ENCODE assay signal across 11 cellular contexts in the genomic region with DNA sequence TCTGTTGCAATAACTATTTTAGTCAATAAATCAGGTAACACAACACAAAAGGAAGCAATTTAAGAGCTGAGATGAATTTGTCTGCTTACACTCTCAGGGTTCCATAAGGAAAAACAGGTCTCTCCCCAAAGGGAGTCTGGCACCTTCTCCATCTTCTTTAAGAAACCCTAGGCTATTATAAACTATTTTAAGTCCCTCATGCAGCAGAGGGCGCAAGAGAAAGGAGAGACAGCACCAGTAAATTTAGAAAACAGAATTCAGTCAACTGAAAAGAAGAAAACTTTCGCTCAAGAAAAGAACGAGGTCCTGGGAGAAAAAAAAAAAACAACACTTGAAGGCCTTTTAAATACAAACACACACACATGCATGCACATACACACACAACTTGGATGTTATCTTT. TPM values are rescaled to one million over a fixed set of nuclear protein-coding genes. Genes with fewer than 3 reads are reported as not detected.
A peak's percentile ranks its signal among the peaks of the same experiment; 100 is the strongest.
DNase-seq lines count a peak whose midpoint lies in the region; ATAC-seq and TF ChIP-seq lines count a peak whose summit lies in the region.
"Had no signal": no experiment of that assay in that cellular context is flagged by ENCODE, and none has a peak within 500 bp of the region (broad histone marks: within the 10 kb centered on the region; RNA-seq: fewer than 3 reads in every experiment).

No MANE protein-coding gene starts in this region.

- H3K4me3 ChIP-seq in AG04450 (ENCODE audit: low read depth, low read length) (no peak overlapping the region), cardiac fibroblast (replicated peaks in 1 of 2; ENCODE audit: low read depth in 2 of 2, low read length in 2 of 2) (no peak overlapping the region), dorsolateral prefrontal cortex (no peak overlapping the region)

- no peaks in the 10 kb centered on the region for H3K27me3 ChIP-seq in AG04450 (ENCODE audit: control insufficient read depth, insufficient read depth, low read length)
- no peaks in the 10 kb centered on the region for H3K27me3 ChIP-seq in dorsolateral prefrontal cortex

- ATAC-seq in HG03442 (IDR thresholded peaks at IDR 0.05; ENCODE audit: unreplicated experiment) (no peak), GM18907 (IDR thresholded peaks at IDR 0.05; ENCODE audit: unreplicated experiment) (no peak)

- intact Hi-C loops in dorsolateral prefrontal cortex (cut with DNase I) = no loop called here

- CTCF ChIA-PET in AG04450 (lab: Charles Lee) = interaction anchor here (0.6 to 1.7 kb wide), 5 partner anchors 13 to 240 kb away, joined by 3 to 18 read pairs (median 4); no protein-coding TSS in a partner anchor

- H3K27ac ChIP-seq in AG04450 (ENCODE audit: low read depth, low read length) (no peak overlapping the region), dorsolateral prefrontal cortex (no peak overlapping the region)

- DNase-seq in AG04450 (ENCODE audit: low read depth, low spot score) (no peak), GM04504 (ENCODE audit: low read depth) (peak; percentile 16), NCI-H2171 (lab: John Stamatoyannopoulos, UW) (peak; percentile 13), cardiac fibroblast (ENCODE audit: low read depth in 2 of 2) (peak; percentile 63 to 67), NCI-H446 (lab: John Stamatoyannopoulos, UW) (no peak), dorsolateral prefrontal cortex (no peak)
- DNase-seq: amniotic stem cell, hypothalamus, NCI-H1092 treated with DMSO at 0.1 percent for 48 hours had no signal

- TF ChIP-seq CTCF in AG04450 (IDR thresholded peaks at IDR 0.05; ENCODE audit: low read depth, low read length) (peak; percentile 47), cardiac fibroblast (IDR thresholded peaks at IDR 0.05; ENCODE audit: low read depth, low read length) (peak; percentile 33), dorsolateral prefrontal cortex (IDR thresholded peaks at IDR 0.05 in 54 of 56, conservative IDR thresholded peaks at IDR 0.05 in 2 of 56; ENCODE audit: low read depth in 1 of 56, partially characterized antibody in 56 of 56) (peak in 2 of 56 donors; percentile 13 to 22)

- POLR2A ChIA-PET in AG04450 (lab: Yijun Ruan, JAX) = no interaction called here

- peaks cover 24% of the 10 kb centered on the region for H3K9me3 ChIP-seq in AG04450 (ENCODE audit: control insufficient read depth, insufficient read depth, low read length)

RNA-seq across cellular contexts. Expression of gene SULT1C4, which starts 19.1 kb away (rescaled TPM):
- 4.0 and 4.1 TPM in 2 replicates for polyA plus RNA-seq in AG04450 (2011; rRNA removed)
- 1.7 and 1.9 TPM in 2 replicates for polyA minus RNA-seq in AG04450 (2011; rRNA and poly(A)+ RNA removed)
- total RNA-seq in dorsolateral prefrontal cortex = 10 to 100 TPM in 63 of 120 experiments, 1 to 10 TPM in 57; 3.4 to 23.0 (median 10.3) TPM

RNA-seq across cellular contexts. Expression of gene GCC2, which starts 52.2 kb away (rescaled TPM):
- 13.2 and 19.5 TPM in 2 replicates for polyA plus RNA-seq in AG04450 (2011; rRNA removed)
- 9.0 and 17.7 TPM in 2 replicates for polyA minus RNA-seq in AG04450 (2011; rRNA and poly(A)+ RNA removed)
- 100 to 1,000 TPM in 50 of 120 experiments, 10 to 100 TPM in 70; 60.6 to 126 (median 96.4) TPM for total RNA-seq in dorsolateral prefrontal cortex

Comparison
In these comparisons a context has a peak if more than half of its experiments do, and no peak if none do; other contexts are left out.
1. DNase-seq: peak in GM04504 (single experiment), NCI-H2171 (single experiment) and cardiac fibroblast (2 of 2); none in AG04450 (single experiment), NCI-H446 (0 of 2) and dorsolateral prefrontal cortex (0 of 10).